In genomic region chr15:34039506-34040123, GRCh38 we compare ENCODE assay signal across 1 cellular context.
TF ChIP-seq lines count a peak whose summit lies in the region.

No MANE protein-coding gene starts in this region.

TF ChIP-seq in GM23338, 12 proteins besides CTCF, POLR2A, EP300 and RAD21 (continued from another document):
- TF ChIP-seq REST (IDR thresholded peaks at IDR 0.05; ENCODE audit: unreplicated experiment) (no peak), ETS1 (IDR thresholded peaks at IDR 0.05) (no peak), JUNB (IDR thresholded peaks at IDR 0.05; ENCODE audit: unreplicated experiment) (no peak), POLR2AphosphoS5 (IDR thresholded peaks at IDR 0.05; ENCODE audit: low read depth) (no peak), EZH2 (IDR thresholded peaks at IDR 0.05; ENCODE audit: low read depth, unreplicated experiment) (no peak), ZNF114 (CRISPR knock-in tag; IDR thresholded peaks at IDR 0.05) (no peak), STAT1 (IDR thresholded peaks at IDR 0.05; ENCODE audit: unreplicated experiment) (no peak)
